In genomic region chr1:172429324-172430127, GRCh38 we compare ENCODE assay signal across 8 cellular contexts. TPM values are rescaled to one million over a fixed set of nuclear protein-coding genes. Genes with fewer than 3 reads are reported as not detected.
DNase-seq lines count a peak whose midpoint lies in the region; ATAC-seq, FAIRE-seq and TF ChIP-seq lines count a peak whose summit lies in the region.

No MANE protein-coding gene starts in this region.

- no peaks in the 10 kb centered on the region for H3K27me3 Mint-ChIP-seq in naive thymus-derived CD4-positive, alpha-beta T cell

- FAIRE-seq in TTC549 (lab: Jason Lieb, UNC): peak; percentile 98

- H3K4me1 Mint-ChIP-seq in naive thymus-derived CD4-positive, alpha-beta T cell: peaks cover 0 to 46% (median 32%) of the 10 kb centered on the region in 7 donors

- no peak overlapping the region for H3K27ac ChIP-seq in naive thymus-derived CD4-positive, alpha-beta T cell (ENCODE audit: low read depth, low read length)

- intact Hi-C loops in naive thymus-derived CD4-positive, alpha-beta T cell (cut with micrococcal nuclease): loop anchor here (1.0 to 10.0 kb wide), 16 partner anchors 15 to 1003 kb away; partner anchors contain the start of genes PIGC (in 2 of the 2), METTL13 (in 1 of the 2), MYOC (in 1 of the 2) and SUCO (in 1 of the 2)

- H3K36me3 Mint-ChIP-seq in naive thymus-derived CD4-positive, alpha-beta T cell: peaks cover 0 to 11% (median 4%) of the 10 kb centered on the region in 5 donors

- H3K27ac Mint-ChIP-seq in naive thymus-derived CD4-positive, alpha-beta T cell: peak overlapping the region in 5 of 9 donors; percentile 76 to 92 (median 84)

- H3K4me1 ChIP-seq in naive thymus-derived CD4-positive, alpha-beta T cell (ENCODE audit: control insufficient read depth in 2 of 2, insufficient read depth in 2 of 2, low read length in 2 of 2): peaks cover 13 to 64% of the 10 kb centered on the region in 2 donors

- ATAC-seq in naive thymus-derived CD4-positive, alpha-beta T cell: peak; percentile 92
- ATAC-seq in GM19035 (IDR thresholded peaks at IDR 0.05; ENCODE audit: unreplicated experiment) (no peak), HG03342 (IDR thresholded peaks at IDR 0.05; ENCODE audit: unreplicated experiment) (no peak)

- H3K9me3 ChIP-seq in naive thymus-derived CD4-positive, alpha-beta T cell (ENCODE audit: control insufficient read depth in 2 of 3, low read length in 3 of 3): no peaks in the 10 kb centered on the region

- no peaks in the 10 kb centered on the region for H3K27me3 ChIP-seq in naive thymus-derived CD4-positive, alpha-beta T cell (ENCODE audit: control insufficient read depth in 2 of 2, insufficient read depth in 2 of 2, low read length in 2 of 2)

- POLR2A ChIA-PET in naive thymus-derived CD4-positive, alpha-beta T cell (lab: Charles Lee): interaction anchor here (1.1 to 5.9 kb wide), 5 partner anchors 13 to 339 kb away, joined by 3 to 85 read pairs (median 3); partner anchors contain the start of genes PIGC and SUCO

- DNase-seq in AG20443 (ENCODE audit: low spot score): peak; percentile 69
- peak; percentile 51 for DNase-seq in GM13976 (ENCODE audit: low spot score)
- peak; percentile 45 for DNase-seq in NCI-H2107 treated with DMSO at 0.1 percent for 48 hours (lab: John Stamatoyannopoulos, UW; ENCODE audit: unreplicated experiment)
- DNase-seq in epithelial cell of esophagus (ENCODE audit: low read depth): peak; percentile 85
- peak in 7 of 9 donors; percentile 47 to 73 (median 65) for DNase-seq in naive thymus-derived CD4-positive, alpha-beta T cell

- CTCF ChIA-PET in naive thymus-derived CD4-positive, alpha-beta T cell (lab: Charles Lee): interaction anchor here (0.6 to 6.4 kb wide), 17 partner anchors 9 to 427 kb away, joined by 3 to 120 read pairs (median 5); partner anchors contain the start of gene PIGC

- H3K36me3 ChIP-seq in naive thymus-derived CD4-positive, alpha-beta T cell (ENCODE audit: control insufficient read depth in 2 of 3, insufficient read depth in 3 of 3, low read length in 3 of 3): no peaks in the 10 kb centered on the region

- in situ Hi-C loops in GM13976 (cut with MboI; ENCODE audit: low sequenced_read_pairs, unreplicated experiment): loop anchor here (10.0 kb wide), 1 partner anchor 435 kb away; no protein-coding TSS in a partner anchor

- peak; percentile 37 for TF ChIP-seq CTCF in GM13976 (IDR thresholded peaks at IDR 0.05; ENCODE audit: borderline replicate concordance, control extremely low read depth, extremely low read depth, insufficient read depth, missing control alignments)
- TF ChIP-seq CTCF in epithelial cell of esophagus (IDR thresholded peaks at IDR 0.05; ENCODE audit: insufficient read depth, low read depth, low read length, missing control alignments): peak; percentile 75

- H3K9me3 Mint-ChIP-seq in naive thymus-derived CD4-positive, alpha-beta T cell: peaks cover 0 to 16% (median 3%) of the 10 kb centered on the region in 11 donors

- no peak overlapping the region for H3K4me3 ChIP-seq in epithelial cell of esophagus (ENCODE audit: low read length)
- no peak overlapping the region for H3K4me3 ChIP-seq in naive thymus-derived CD4-positive, alpha-beta T cell (ENCODE audit: low read length)

- H3K4me3 Mint-ChIP-seq in naive thymus-derived CD4-positive, alpha-beta T cell: peak overlapping the region in 5 of 10 donors; percentile 16 to 57 (median 49)

RNA-seq across cellular contexts. Expression of gene C1orf105, which starts 9.0 kb away (rescaled TPM):
- under 1 TPM in 1 of 5 experiments, not detected in 4; 0.86 TPM for total RNA-seq in naive thymus-derived CD4-positive, alpha-beta T cell
- polyA plus RNA-seq in naive thymus-derived CD4-positive, alpha-beta T cell: not detected

RNA-seq across cellular contexts. Expression of gene PIGC, which starts 14.3 kb away (rescaled TPM):
- total RNA-seq in naive thymus-derived CD4-positive, alpha-beta T cell: 10 to 100 TPM; 21.1 to 57.4 (median 25.1) TPM
- 100 to 1,000 TPM; 122 to 142 TPM for polyA plus RNA-seq in naive thymus-derived CD4-positive, alpha-beta T cell
